ENCODE assay signal across 20 cellular contexts in the genomic region with DNA sequence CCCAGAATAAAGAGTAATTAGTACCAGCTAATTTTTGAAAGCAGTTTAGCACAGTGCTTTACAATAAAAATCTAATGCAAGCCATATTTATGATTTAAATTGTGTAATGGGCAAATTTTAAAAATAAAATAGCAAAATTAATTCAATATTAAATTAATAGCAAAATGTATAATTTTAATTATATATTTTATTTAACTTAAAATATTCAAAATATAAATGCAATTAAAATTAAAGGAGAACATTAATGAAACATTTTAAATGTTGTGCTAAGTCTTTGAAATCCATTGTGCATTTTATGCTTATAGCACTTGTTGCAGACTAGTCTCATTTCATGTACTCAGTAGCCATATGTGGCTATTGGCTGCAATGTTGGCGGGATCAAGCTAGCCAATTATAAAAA.
A peak's percentile ranks its signal among the peaks of the same experiment; 100 is the strongest.
DNase-seq lines count a peak whose midpoint lies in the region; ATAC-seq, FAIRE-seq and TF ChIP-seq lines count a peak whose summit lies in the region.
"Had no signal": no experiment of that assay in that cellular context is flagged by ENCODE, and none has a peak within 500 bp of the region (broad histone marks: within the 10 kb centered on the region; RNA-seq: fewer than 3 reads in every experiment).

No MANE protein-coding gene starts in this region.

- H3K4me3 Mint-ChIP-seq in WTC11 = no peak overlapping the region
- H3K4me3 Mint-ChIP-seq: B cell; CD4-positive, alpha-beta T cell; CD8-positive, alpha-beta T cell had no signal

- H3K27ac Mint-ChIP-seq in WTC11 = no peak overlapping the region
- H3K27ac Mint-ChIP-seq: B cell; CD4-positive, alpha-beta T cell; CD8-positive, alpha-beta T cell had no signal

- DNase-seq in WTC11 (ENCODE audit: low spot score) = no peak
- no peak for DNase-seq in H4 (ENCODE audit: low spot score)
- no peak for DNase-seq in NK-92 treated with Interleukin-12 subunit alpha and Interleukin-12 subunit beta, amount 100 ng/mL, for 24 hours (lab: John Stamatoyannopoulos, UW)
- DNase-seq in effector CD8-positive, alpha-beta T cell (lab: John Stamatoyannopoulos, UW) = no peak
- DNase-seq in GF-D8 (lab: John Stamatoyannopoulos, UW) = no peak
- DNase-seq: 8988T; AML-193; Caco-2; Calu3; CD4-positive, alpha-beta T cell; CD8-positive, alpha-beta T cell; DMS79 treated with DMSO at 0.1 percent for 48 hours; GDM1 had no signal

- no peak for ATAC-seq in WTC11
- ATAC-seq: A549; CD8-positive, alpha-beta T cell had no signal

- H3K27me3 Mint-ChIP-seq in WTC11 (ENCODE audit: low read depth) = no peaks in the 10 kb centered on the region
- H3K27me3 Mint-ChIP-seq: B cell; CD4-positive, alpha-beta T cell had no signal

- CTCF ChIA-PET in WTC11 (lab: Charles Lee) = no interaction called here

- H3K36me3 Mint-ChIP-seq in WTC11 = peaks cover 8% of the 10 kb centered on the region; the same call in 1 of the 2 replicates
- H3K36me3 Mint-ChIP-seq: CD8-positive, alpha-beta T cell had no signal

- no peak for TF ChIP-seq CTCF in WTC11 (IDR thresholded peaks at IDR 0.05)

- peak; percentile 80 for FAIRE-seq in G401.6 (lab: Jason Lieb, UNC)
- FAIRE-seq in endometrium (lab: Jason Lieb, UNC) = peak; percentile 8
- FAIRE-seq: A549, D721Med, GM12891, GM19239 had no signal

- H3K9me3 Mint-ChIP-seq in WTC11 = peaks cover 14% of the 10 kb centered on the region

- POLR2A ChIA-PET in WTC11 (lab: Charles Lee) = no interaction called here

- H3K4me1 Mint-ChIP-seq in WTC11 = no peaks in the 10 kb centered on the region
- H3K4me1 Mint-ChIP-seq: B cell had no signal

TF ChIP-seq in WTC11, 78 proteins besides CTCF, POLR2A, EP300 and RAD21:
- peak; percentile 95 for TF ChIP-seq HMGA2 (CRISPR knock-in tag; IDR thresholded peaks at IDR 0.05)
- no peak for TF ChIP-seq ZSCAN18 (CRISPR knock-in tag; IDR thresholded peaks at IDR 0.05)
